ENCODE assay signal across 18 cellular contexts in genomic region chr11:109347304-109347703, GRCh38.
DNase-seq lines count a peak whose midpoint lies in the region; ATAC-seq and TF ChIP-seq lines count a peak whose summit lies in the region.
"Had no signal": no experiment of that assay in that cellular context is flagged by ENCODE, and none has a peak within 500 bp of the region (broad histone marks: within the 10 kb centered on the region; RNA-seq: fewer than 3 reads in every experiment).

No MANE protein-coding gene starts in this region.

- no peaks in the 10 kb centered on the region for H3K27me3 ChIP-seq in left ventricle myocardium inferior (ENCODE audit: low read depth)
- H3K27me3 ChIP-seq: BLaER1 treated with 17β-estradiol and CSF1 and Interleukin-3, amounts not matched to agents 10 nM and 100 nM had no signal

- intact Hi-C loops in left ventricle myocardium superior (cut with micrococcal nuclease), result no loop called here
- intact Hi-C loops in left ventricle myocardium inferior (cut with micrococcal nuclease), result no loop called here

- peaks cover 10% of the 10 kb centered on the region for H3K4me1 ChIP-seq in left ventricle myocardium inferior
- H3K4me1 ChIP-seq: HAP-1 had no signal

- peak; percentile 25 for DNase-seq in NOMO-1 treated with DMSO at 0.1 percent for 48 hours (lab: John Stamatoyannopoulos, UW; ENCODE audit: unreplicated experiment)
- DNase-seq in NOMO-1 treated with dmso at 0.1 percent for 144 hours (lab: John Stamatoyannopoulos, UW; ENCODE audit: unreplicated experiment), result no peak
- no peak for DNase-seq in left ventricle myocardium superior
- no peak for DNase-seq in left ventricle myocardium inferior
- DNase-seq in left kidney (ENCODE audit: low read depth, low spot score), result peak; percentile 19
- peak; percentile 21 for DNase-seq in retina
- DNase-seq: Calu3; CD4-positive, alpha-beta memory T cell; COR-L47; DMS53; DMS79 treated with DMSO at 0.1 percent for 48 hours; GOT3; HFFc6 had no signal

- TF ChIP-seq CTCF in left ventricle myocardium inferior (IDR thresholded peaks at IDR 0.05; ENCODE audit: borderline replicate concordance), result no peak

- no peak overlapping the region for H3K27ac ChIP-seq in left ventricle myocardium inferior (replicated peaks)
- H3K27ac ChIP-seq: 22Rv1; BLaER1 treated with 17β-estradiol and CSF1 and Interleukin-3, amounts not matched to agents 10 nM and 100 nM had no signal

- ATAC-seq in left ventricle myocardium superior (peak; percentile 66), HG03378 (IDR thresholded peaks at IDR 0.05; ENCODE audit: unreplicated experiment) (no peak), HG02588 (IDR thresholded peaks at IDR 0.05; ENCODE audit: unreplicated experiment) (no peak)

- no peaks in the 10 kb centered on the region for H3K36me3 ChIP-seq in left ventricle myocardium inferior
- H3K36me3 ChIP-seq: BLaER1 treated with 17β-estradiol and CSF1 and Interleukin-3, amounts not matched to agents 10 nM and 100 nM; HAP-1 had no signal

- no peaks in the 10 kb centered on the region for H3K9me3 ChIP-seq in left ventricle myocardium inferior (replicated peaks)
- H3K9me3 ChIP-seq: HAP-1 had no signal

- no peak overlapping the region for H3K4me3 ChIP-seq in left ventricle myocardium inferior
- H3K4me3 ChIP-seq: BLaER1 treated with 17β-estradiol and CSF1 and Interleukin-3, amounts not matched to agents 10 nM and 100 nM; HAP-1 had no signal

Comparison
In these comparisons a context has a peak if more than half of its experiments do, and no peak if none do; other contexts are left out.
1. DNase-seq: peak in NOMO-1 treated with DMSO at 0.1 percent for 48 hours (single experiment), left kidney (single experiment) and retina (single experiment); none in NOMO-1 treated with dmso at 0.1 percent for 144 hours (single experiment), left ventricle myocardium superior (single experiment) and left ventricle myocardium inferior (single experiment).